In genomic region chr14:31895206-31895605, GRCh38 we compare ENCODE assay signal across 15 cellular contexts.
DNase-seq lines count a peak whose midpoint lies in the region; ATAC-seq and TF ChIP-seq lines count a peak whose summit lies in the region.
"Had no signal": no experiment of that assay in that cellular context is flagged by ENCODE, and none has a peak within 500 bp of the region (broad histone marks: within the 10 kb centered on the region; RNA-seq: fewer than 3 reads in every experiment).

No MANE protein-coding gene starts in this region.

- intact Hi-C loops in A673 (cut with micrococcal nuclease; ENCODE audit: unreplicated experiment): no loop called here

- H3K36me3 ChIP-seq in A673 (ENCODE audit: insufficient read depth, low read length, poor library complexity, severe bottlenecking) (no peaks in the 10 kb centered on the region), kidney epithelial cell (ENCODE audit: control insufficient read depth, insufficient read depth, low read length) (no peaks in the 10 kb centered on the region)
- H3K36me3 ChIP-seq: adrenal gland, thyroid gland had no signal

- TF ChIP-seq CTCF in A673 (conservative IDR thresholded peaks at IDR 0.05; ENCODE audit: low read depth, low read length): no peak
- no peak for TF ChIP-seq CTCF in cardiac fibroblast (IDR thresholded peaks at IDR 0.05; ENCODE audit: low read depth, low read length)
- TF ChIP-seq CTCF in kidney epithelial cell (IDR thresholded peaks at IDR 0.05; ENCODE audit: insufficient read depth, low read length, poor library complexity, severe bottlenecking): no peak

- H3K9me3 ChIP-seq in A673 (ENCODE audit: low read depth, low read length, poor library complexity, severe bottlenecking): no peaks in the 10 kb centered on the region
- H3K9me3 ChIP-seq: adrenal gland, thyroid gland had no signal

- H3K4me3 ChIP-seq in A673 (ENCODE audit: low read depth, low read length, poor library complexity, severe bottlenecking) (no peak overlapping the region), cardiac fibroblast (replicated peaks in 1 of 2; ENCODE audit: low read depth in 2 of 2, low read length in 2 of 2) (no peak overlapping the region), kidney epithelial cell (ENCODE audit: low read depth, low read length) (no peak overlapping the region)
- H3K4me3 ChIP-seq: adrenal gland, lung, thyroid gland had no signal

- H3K27me3 ChIP-seq in A673 (replicated peaks; ENCODE audit: insufficient read depth, low read depth, low read length, poor library complexity): no peaks in the 10 kb centered on the region
- H3K27me3 ChIP-seq in kidney epithelial cell (ENCODE audit: control insufficient read depth, insufficient read depth, low read length): no peaks in the 10 kb centered on the region
- H3K27me3 ChIP-seq: adrenal gland, thyroid gland had no signal

- ATAC-seq in GM18519 (IDR thresholded peaks at IDR 0.05; ENCODE audit: low FRiP score, unreplicated experiment): no peak
- ATAC-seq: activated CD4-positive, alpha-beta T cell treated with anti-CD3 and anti-CD28 coated beads for 36 hours had no signal

- no peak overlapping the region for H3K27ac ChIP-seq in A673 (ENCODE audit: low read depth, low read length, poor library complexity, severe bottlenecking)
- H3K27ac ChIP-seq: adrenal gland, thyroid gland had no signal

- BruUV-seq in A673 (replicated peaks; lab: Mats Ljungman, UMichigan): no TSS peak

- DNase-seq in A673 (ENCODE audit: low spot score): peak; percentile 21
- peak; percentile 56 for DNase-seq in LHCN-M2 (ENCODE audit: low read depth)
- peak; percentile 38 to 89 for DNase-seq in cardiac fibroblast (ENCODE audit: low read depth in 2 of 2)
- peak; percentile 35 for DNase-seq in kidney epithelial cell (ENCODE audit: low read depth)
- no peak for DNase-seq in activated CD4-positive, CD25-positive, alpha-beta regulatory T cell (lab: John Stamatoyannopoulos, UW)
- DNase-seq in NCI-H82 (lab: John Stamatoyannopoulos, UW): no peak
- no peak for DNase-seq in HT-29 (ENCODE audit: low spot score)
- DNase-seq: activated CD4-positive, alpha-beta T cell treated with anti-CD3 and anti-CD28 coated beads for 36 hours; activated T-cell treated with anti-CD3 and anti-CD28 coated beads, Interleukin-2, amount 50 U/mL, for 24 hours; adrenal gland; effector memory CD4-positive, alpha-beta T cell; occipital lobe; thyroid gland had no signal

- CTCF ChIA-PET in A673 (lab: Charles Lee): no interaction called here

- POLR2A ChIA-PET in A673 (lab: Charles Lee; ENCODE audit: low non-redundant PET): no interaction called here

- no peaks in the 10 kb centered on the region for H3K4me1 ChIP-seq in A673 (ENCODE audit: insufficient read depth, low read length, poor library complexity, severe bottlenecking)
- H3K4me1 ChIP-seq: thyroid gland had no signal

Comparison
In these comparisons a context has a peak if more than half of its experiments do, and no peak if none do; other contexts are left out.
1. DNase-seq: peak in A673 (single experiment), LHCN-M2 (single experiment), cardiac fibroblast (2 of 2) and kidney epithelial cell (single experiment); none in activated CD4-positive, CD25-positive, alpha-beta regulatory T cell (0 of 4), NCI-H82 (single experiment) and HT-29 (single experiment).